22 cellular contexts compared by ENCODE assay signal in genomic region chrX:109928596-109929335, GRCh38.
"Had no signal": no experiment of that assay in that cellular context is flagged by ENCODE, and none has a peak within 500 bp of the region (broad histone marks: within the 10 kb centered on the region; RNA-seq: fewer than 3 reads in every experiment).

No MANE protein-coding gene starts in this region.

- H3K4me3 ChIP-seq: body of pancreas, cardiac muscle cell, thyroid gland had no signal

- H3K9me3 ChIP-seq: body of pancreas, thyroid gland had no signal

- H3K4me1 ChIP-seq: body of pancreas, thyroid gland had no signal

- ATAC-seq: activated CD4-positive, alpha-beta T cell treated with anti-CD3 and anti-CD28 coated beads for 36 hours; activated naive CD8-positive, alpha-beta T cell treated with anti-CD3 and anti-CD28 coated beads, Interleukin-2, amount 50 U/mL, for 24 hours; activated T-cell treated with anti-CD3 and anti-CD28 coated beads, Interleukin-2, amount 50 U/mL, for 72 hours; body of pancreas; esophagus mucosa; left lobe of liver; naive thymus-derived CD4-positive, alpha-beta T cell had no signal

- H3K27ac ChIP-seq: body of pancreas, thyroid gland had no signal

- FAIRE-seq: frontal cortex, kidney had no signal

- H3K27me3 ChIP-seq: body of pancreas, cardiac muscle cell, thyroid gland had no signal

- DNase-seq: activated B cell treated with CpG ODN at 0.5 μM for 24 hours; activated CD4-positive, alpha-beta T cell treated with anti-CD3 and anti-CD28 coated beads for 36 hours; activated CD4-positive, alpha-beta T cell treated with anti-CD3 and anti-CD28 coated beads, Interleukin-2, amount 50 U/mL, for 4 hours; activated CD8-positive, alpha-beta memory T cell treated with anti-CD3 and anti-CD28 coated beads, Interleukin-2, amount 50 U/mL, for 48 hours; activated effector memory CD4-positive, alpha-beta T cell treated with Interleukin-2 at 50 U/mL for 16 hours; activated naive CD4-positive, alpha-beta T cell treated with anti-CD3 and anti-CD28 coated beads, Interleukin-2, amount 50 U/mL, for 16 hours; activated naive CD8-positive, alpha-beta T cell treated with anti-CD3 and anti-CD28 coated beads, Interleukin-2, amount 50 U/mL, for 24 hours; activated T-cell treated with anti-CD3 and anti-CD28 coated beads, Interleukin-2, amount 50 U/mL, for 72 hours; body of pancreas; dermis blood vessel endothelial cell; effector CD8-positive, alpha-beta T cell; kidney; naive thymus-derived CD4-positive, alpha-beta T cell; stimulated activated CD4-positive, alpha-beta T cell treated with anti-CD3 and anti-CD28 coated beads, Interleukin-12 subunit alpha, Interleukin-12 subunit beta, amount 100 ng/mL, for 4 hours; stimulated activated CD4-positive, alpha-beta T cell treated with anti-CD3 and anti-CD28 coated beads, Interleukin-4, amount 100 ng/mL, for 4 hours; substantia nigra; T-helper 1 cell; thyroid gland had no signal

- H3K36me3 ChIP-seq: cardiac muscle cell, thyroid gland had no signal
